ENCODE assay signal across 20 cellular contexts in genomic region chr7:16462618-16463017, GRCh38. TPM values are rescaled to one million over a fixed set of nuclear protein-coding genes. Genes with fewer than 3 reads are reported as not detected.
DNase-seq lines count a peak whose midpoint lies in the region; ATAC-seq, FAIRE-seq and TF ChIP-seq lines count a peak whose summit lies in the region.
"Had no signal": no experiment of that assay in that cellular context is flagged by ENCODE, and none has a peak within 500 bp of the region (broad histone marks: within the 10 kb centered on the region; RNA-seq: fewer than 3 reads in every experiment).

No MANE protein-coding gene starts in this region.

- no peak for DNase-seq in GM23338 (ENCODE audit: low spot score)
- no peak for DNase-seq in keratinocyte (ENCODE audit: low read depth, low spot score)
- DNase-seq in retinal pigment epithelial cell (ENCODE audit: low read depth) = no peak
- no peak for DNase-seq in NCI-H226
- DNase-seq in natural killer cell = no peak
- DNase-seq: CD4-positive, alpha-beta memory T cell; GM23248; NCI-H1417; NCI-H187; NCI-H2107; NCI-H82; RPMI8226; SIG-M5 had no signal

- H3K4me3 ChIP-seq in GM23338 (no peak overlapping the region), keratinocyte (ENCODE audit: control insufficient read depth in 2 of 3, extremely low read depth in 1 of 3, insufficient read depth in 2 of 3, low read depth in 1 of 3, low read length in 3 of 3) (no peak overlapping the region), retinal pigment epithelial cell (ENCODE audit: low read length) (peak overlapping the region; percentile 47)
- H3K4me3 ChIP-seq: BLaER1, GM12878, GM23248 had no signal

- dilution Hi-C loops in keratinocyte (cut with MboI; ENCODE audit: extremely low pct_ligation_motif_present, low sequenced_read_pairs) = no loop called here

- H3K4me3 Mint-ChIP-seq in GM23338 = no peak overlapping the region
- H3K4me3 Mint-ChIP-seq in natural killer cell = no peak overlapping the region
- H3K4me3 Mint-ChIP-seq: CD4-positive, alpha-beta memory T cell had no signal

- H3K9ac ChIP-seq in keratinocyte (ENCODE audit: control insufficient read depth, extremely low read depth, insufficient read depth, low read length) = no peak overlapping the region
- H3K9ac ChIP-seq: BLaER1, GM23248, KMS-11 had no signal

- TF ChIP-seq CTCF in GM23338 (conservative IDR thresholded peaks at IDR 0.05; ENCODE audit: low read depth in 2 of 2) (no peak), VCaP (conservative IDR thresholded peaks at IDR 0.05) (no peak), keratinocyte (optimal IDR thresholded peaks at IDR 0.05 in 1 of 3, IDR thresholded peaks at IDR 0.05 in 1 of 3, conservative IDR thresholded peaks at IDR 0.05 in 1 of 3; ENCODE audit: extremely low read depth in 1 of 3, insufficient read depth in 2 of 3, low read length in 3 of 3) (no peak), retinal pigment epithelial cell (conservative IDR thresholded peaks at IDR 0.05; ENCODE audit: low read depth, low read length) (no peak), natural killer cell (IDR thresholded peaks at IDR 0.05) (no peak)

- H3K27ac ChIP-seq in GM23338 (ENCODE audit: low read depth) = no peak overlapping the region
- peak overlapping the region; percentile 77; the same call in 1 of the 2 replicates for H3K27ac ChIP-seq in VCaP
- H3K27ac ChIP-seq in keratinocyte (ENCODE audit: control insufficient read depth, insufficient read depth, low read length) = no peak overlapping the region
- H3K27ac ChIP-seq: BLaER1, GM23248, KMS-11 had no signal

- H3K9me3 ChIP-seq in keratinocyte (ENCODE audit: control insufficient read depth, low read depth, low read length) = no peaks in the 10 kb centered on the region
- H3K9me3 ChIP-seq: BLaER1 had no signal

- H3K4me1 Mint-ChIP-seq in GM23338 (peaks cover 36% of the 10 kb centered on the region), natural killer cell (peaks cover 0 to 6% of the 10 kb centered on the region in 2 donors)

- H3K27me3 ChIP-seq in GM23338 (ENCODE audit: insufficient read depth) (no peaks in the 10 kb centered on the region), keratinocyte (ENCODE audit: control insufficient read depth, extremely low read depth, insufficient read depth, low read length) (no peaks in the 10 kb centered on the region)
- H3K27me3 ChIP-seq: BLaER1 had no signal

- no peaks in the 10 kb centered on the region for H3K9me3 Mint-ChIP-seq in GM23338
- no peaks in the 10 kb centered on the region for H3K9me3 Mint-ChIP-seq in natural killer cell

- no peaks in the 10 kb centered on the region for H3K36me3 Mint-ChIP-seq in GM23338 (ENCODE audit: low read depth)
- H3K36me3 Mint-ChIP-seq in natural killer cell = no peaks in the 10 kb centered on the region
- H3K36me3 Mint-ChIP-seq: CD4-positive, alpha-beta memory T cell had no signal

- no peak for FAIRE-seq in keratinocyte (lab: Jason Lieb, UNC)
- FAIRE-seq: GM12878, GM19239 had no signal

- peaks cover 31% of the 10 kb centered on the region for H3K4me1 ChIP-seq in GM23338 (ENCODE audit: insufficient read depth)
- H3K4me1 ChIP-seq in keratinocyte (ENCODE audit: control insufficient read depth, extremely low read depth, insufficient read depth, low read length) = peaks cover 22% of the 10 kb centered on the region
- H3K4me1 ChIP-seq: BLaER1 had no signal

- no peaks in the 10 kb centered on the region for H3F3A ChIP-seq in GM23338 (replicated peaks; ENCODE audit: low read depth)

- H3K9me2 ChIP-seq in GM23338 (ENCODE audit: insufficient read depth) = no peaks in the 10 kb centered on the region

- no peaks in the 10 kb centered on the region for H3K27me3 Mint-ChIP-seq in GM23338 (ENCODE audit: insufficient read depth, low read depth, poor library complexity)
- H3K27me3 Mint-ChIP-seq in natural killer cell (ENCODE audit: low read depth in 2 of 2) = peaks cover 0 to 22% of the 10 kb centered on the region in 2 donors

- ATAC-seq in GM23338 = peak; percentile 57
- ATAC-seq in natural killer cell = no peak
- no peak for ATAC-seq in GM18511 (IDR thresholded peaks at IDR 0.05; ENCODE audit: unreplicated experiment)
- ATAC-seq: GM12878 had no signal

- no peaks in the 10 kb centered on the region for H3K79me2 ChIP-seq in GM23338 (replicated peaks; ENCODE audit: insufficient read depth)
- no peaks in the 10 kb centered on the region for H3K79me2 ChIP-seq in keratinocyte (ENCODE audit: control insufficient read depth, insufficient read depth, low read length)

- H2AFZ ChIP-seq in GM23338 (peak overlapping the region; percentile 34; the same call in 1 of the 2 replicates), keratinocyte (ENCODE audit: control insufficient read depth, low read length) (peak overlapping the region; percentile 10)
- H2AFZ ChIP-seq: GM23248 had no signal

- intact Hi-C loops in natural killer cell (cut with micrococcal nuclease) = no loop called here

- H4K20me1 ChIP-seq in GM23338 (replicated peaks; ENCODE audit: insufficient read depth) = no peaks in the 10 kb centered on the region
- H4K20me1 ChIP-seq in keratinocyte (ENCODE audit: control insufficient read depth, extremely low read depth, insufficient read depth, low read length) = no peaks in the 10 kb centered on the region
- H4K20me1 ChIP-seq: BLaER1 had no signal

- H3K36me3 ChIP-seq in GM23338 (ENCODE audit: insufficient read depth) (no peaks in the 10 kb centered on the region), keratinocyte (ENCODE audit: control insufficient read depth in 2 of 2, extremely low read depth in 1 of 2, insufficient read depth in 2 of 2, low read length in 2 of 2) (no peaks in the 10 kb centered on the region)
- H3K36me3 ChIP-seq: BLaER1 had no signal

- no peaks in the 10 kb centered on the region for H3K9me1 ChIP-seq in keratinocyte (ENCODE audit: control insufficient read depth, extremely low read depth, insufficient read depth, low read length)

- H3K4me2 ChIP-seq in GM23338 = no peak overlapping the region
- no peak overlapping the region for H3K4me2 ChIP-seq in keratinocyte (ENCODE audit: control insufficient read depth, extremely low read depth, insufficient read depth, low read depth, low read length)
- H3K4me2 ChIP-seq: BLaER1, KMS-11 had no signal

- H3K27ac Mint-ChIP-seq in GM23338 (no peak overlapping the region), natural killer cell (no peak overlapping the region)
- H3K27ac Mint-ChIP-seq: CD4-positive, alpha-beta memory T cell had no signal

TF ChIP-seq in GM23338, 12 proteins besides CTCF, POLR2A, EP300 and RAD21 (continues in another document):
- TF ChIP-seq POLR2AphosphoS5 (IDR thresholded peaks at IDR 0.05; ENCODE audit: low read depth) (no peak), REST (IDR thresholded peaks at IDR 0.05; ENCODE audit: unreplicated experiment) (no peak), EZH2 (IDR thresholded peaks at IDR 0.05; ENCODE audit: low read depth, unreplicated experiment) (no peak), EZH2phosphoT487 (IDR thresholded peaks at IDR 0.05; ENCODE audit: unreplicated experiment) (no peak)

RNA-seq across cellular contexts. Expression of gene SOSTDC1, which starts 2.9 kb away (rescaled TPM):
- total RNA-seq in GM23338 (2014; rRNA removed; shearing (Covaris generic)) = 0.70 and 0.76 TPM in 2 replicates
- polyA plus RNA-seq in GM23338 (2016; fragmentation: Nextera tagmentation; extraction: Ambion mirVana) = 0.64 and 1.0 TPM in 2 replicates
- 0.31 to 0.63 TPM (median 0.32 TPM) in 3 replicates for polyA plus RNA-seq in keratinocyte
- not detected for polyA plus RNA-seq in keratinocyte (2011; ENCODE audit: low read depth)
- polyA plus RNA-seq in keratinocyte (2011; cell fraction: cytosol; rRNA removed) = 0.22 and 0.23 TPM in 2 replicates
- 0.16 and 0.22 TPM in 2 replicates for polyA plus RNA-seq in keratinocyte (2011; cell fraction: nucleus; rRNA removed)
- polyA plus RNA-seq in keratinocyte (2012; ENCODE audit: low replicate concordance) = 0.15 TPM in 1 of 2 replicates, not detected in the other
- polyA minus RNA-seq in keratinocyte = not detected in 3 replicates
- polyA minus RNA-seq in keratinocyte (2011; cell fraction: cytosol; rRNA and poly(A)+ RNA removed) = not detected
- polyA minus RNA-seq in keratinocyte (2011; cell fraction: nucleus; rRNA and poly(A)+ RNA removed) = not detected in 2 replicates
- not detected for total RNA-seq in natural killer cell
- total RNA-seq: A673; CD4-positive, alpha-beta memory T cell; GM12878; GM23248 had no signal
- polyA plus RNA-seq: CD4-positive, alpha-beta memory T cell; GM12878; GM23248 had no signal

RNA-seq across cellular contexts. Expression of gene CRPPA, which starts 41.3 kb away (rescaled TPM):
- 0.45 and 1.0 TPM in 2 replicates for total RNA-seq in GM23338 (2014; rRNA removed; shearing (Covaris generic))
- polyA plus RNA-seq in GM23338 (2016; fragmentation: Nextera tagmentation; extraction: Ambion mirVana) (0.54 and 0.73 TPM in 2 replicates), keratinocyte (0.33 to 0.66 TPM (median 0.51 TPM) in 3 replicates)
- polyA plus RNA-seq in keratinocyte (2011; ENCODE audit: low read depth) = 0.79 TPM
- polyA plus RNA-seq in keratinocyte (2011; cell fraction: cytosol; rRNA removed) = 0.31 and 0.79 TPM in 2 replicates
- polyA plus RNA-seq in keratinocyte (2011; cell fraction: nucleus; rRNA removed) = 0.44 and 0.65 TPM in 2 replicates
- 0.30 and 0.39 TPM in 2 replicates for polyA plus RNA-seq in keratinocyte (2012; ENCODE audit: low replicate concordance)
- 0.10 to 1.5 TPM (median 0.73 TPM) in 3 replicates for polyA minus RNA-seq in keratinocyte
- polyA minus RNA-seq in keratinocyte (2011; cell fraction: cytosol; rRNA and poly(A)+ RNA removed) = 0.38 TPM
- polyA minus RNA-seq in keratinocyte (2011; cell fraction: nucleus; rRNA and poly(A)+ RNA removed) = 0.84 and 2.0 TPM in 2 replicates
- 1 to 10 TPM; 2.1 to 4.7 (median 2.5) TPM for total RNA-seq in natural killer cell
- total RNA-seq: GM12878 had no signal
- polyA plus RNA-seq: GM12878 had no signal
